ENCODE assay signal across 19 cellular contexts in genomic region chr12:72448805-72449204, GRCh38.
"Had no signal": no experiment of that assay in that cellular context is flagged by ENCODE, and none has a peak within 500 bp of the region (broad histone marks: within the 10 kb centered on the region; RNA-seq: fewer than 3 reads in every experiment).

No MANE protein-coding gene starts in this region.

- H3K4me3 ChIP-seq: gastrocnemius medialis, hepatocyte, lung, right lobe of liver, transverse colon, vagina had no signal

- H3K27ac ChIP-seq: epithelial cell of prostate, gastrocnemius medialis, hepatocyte, neutrophil, parathyroid adenoma, right lobe of liver, transverse colon, vagina had no signal

- H3K9me3 ChIP-seq: gastrocnemius medialis, neutrophil, right lobe of liver, vagina had no signal

- ATAC-seq: esophagus mucosa; gastrocnemius medialis; natural killer cell; stimulated activated naive B cell treated with anti-CD40 and anti-IgM and Interleukin-4, amounts not matched to agents 10 μg/mL and 1 μg/mL and 100 μg/mL, for 72 hours had no signal

- DNase-seq: effector CD8-positive, alpha-beta T cell; endodermal cell; gastrocnemius medialis; head of caudate nucleus; kidney; natural killer cell; right lobe of liver; small intestine; stimulated activated CD4-positive, alpha-beta T cell treated with anti-CD3 and anti-CD28 coated beads, Interleukin-15, amount 100 ng/mL, for 24 hours; stimulated activated CD4-positive, alpha-beta T cell treated with anti-CD3 and anti-CD28 coated beads, Interleukin-2, amount 100 ng/mL, for 48 hours; stimulated activated naive B cell treated with anti-CD40 and anti-IgM and Interleukin-4, amounts not matched to agents 10 μg/mL and 1 μg/mL and 100 μg/mL, for 72 hours; transverse colon had no signal

- H3K36me3 ChIP-seq: gastrocnemius medialis, neutrophil, right lobe of liver, transverse colon, vagina had no signal

- H3K9ac ChIP-seq: parathyroid adenoma had no signal
